Comparison of ENCODE assay signal across 1 cellular context in genomic region chr20:35146922-35147574, GRCh38.
A peak's percentile ranks its signal among the peaks of the same experiment; 100 is the strongest.
TF ChIP-seq lines count a peak whose summit lies in the region.

Gene EDEM2 (minus strand): TSS chr20:35147336. CDS start chr20:35147258, 78 bp downstream.

TF ChIP-seq in HepG2, 621 proteins besides CTCF, POLR2A, EP300 and RAD21 (continued from another document and continues in another):
- peak; percentile 96; the same call in 1 of the 2 replicates for TF ChIP-seq ARID2 (CRISPR knock-in tag; IDR thresholded peaks at IDR 0.05; ENCODE audit: borderline replicate concordance)
- peak; percentile 87 for TF ChIP-seq SMAD1 (CRISPR knock-in tag; IDR thresholded peaks at IDR 0.05; ENCODE audit: borderline replicate concordance, low read depth)
- peak; percentile 73; the same call in 1 of the 2 replicates for TF ChIP-seq WIZ (CRISPR knock-in tag; IDR thresholded peaks at IDR 0.05)
- TF ChIP-seq RXRB (CRISPR knock-in tag; IDR thresholded peaks at IDR 0.05; ENCODE audit: borderline replicate concordance) = peak; percentile 67; the same call in 1 of the 2 replicates
- TF ChIP-seq TBX3 (IDR thresholded peaks at IDR 0.05; ENCODE audit: borderline replicate concordance) = no peak
- peak; percentile 96 for TF ChIP-seq ZNF451 (CRISPR knock-in tag; IDR thresholded peaks at IDR 0.05)
- no peak for TF ChIP-seq SRSF4 (IDR thresholded peaks at IDR 0.05; ENCODE audit: low read depth, low read length, poor library complexity, severe bottlenecking)
- no peak for TF ChIP-seq ZNF674 (CRISPR knock-in tag; IDR thresholded peaks at IDR 0.05; ENCODE audit: low read depth)
- TF ChIP-seq ZNF788 (CRISPR knock-in tag; IDR thresholded peaks at IDR 0.05; ENCODE audit: borderline replicate concordance) = peak; percentile 95; the same call in 1 of the 2 replicates
- TF ChIP-seq ZNF747 (CRISPR knock-in tag; IDR thresholded peaks at IDR 0.05; ENCODE audit: borderline replicate concordance) = peak; percentile 90
- TF ChIP-seq DPF2 (CRISPR knock-in tag; IDR thresholded peaks at IDR 0.05; ENCODE audit: borderline replicate concordance, low read depth) = no peak
- peak; percentile 74; the same call in 1 of the 2 replicates for TF ChIP-seq KDM1A (CRISPR knock-in tag; IDR thresholded peaks at IDR 0.05)
- TF ChIP-seq ATF3 (CRISPR knock-in tag; IDR thresholded peaks at IDR 0.05) = peak; percentile 43; the same call in 1 of the 2 replicates
- TF ChIP-seq EED (CRISPR knock-in tag; IDR thresholded peaks at IDR 0.05) = peak; percentile 75
- peak; percentile 81 for TF ChIP-seq SPEN (CRISPR knock-in tag; IDR thresholded peaks at IDR 0.05; ENCODE audit: low read depth)
- TF ChIP-seq FOXK2 (IDR thresholded peaks at IDR 0.05) = peak; percentile 49; the same call in 1 of the 2 replicates
- TF ChIP-seq NR1H2 (CRISPR knock-in tag; IDR thresholded peaks at IDR 0.05; ENCODE audit: borderline replicate concordance, low read depth) = 0 out of 2 replicates have a peak, but pooled peaks have one; percentile 55
- TF ChIP-seq TFDP2 (CRISPR knock-in tag; IDR thresholded peaks at IDR 0.05) = peak; percentile 67; the same call in 1 of the 2 replicates
- TF ChIP-seq ZNF512B (CRISPR knock-in tag; IDR thresholded peaks at IDR 0.05; ENCODE audit: borderline replicate concordance) = no peak
- no peak for TF ChIP-seq NPAS2 (CRISPR knock-in tag; IDR thresholded peaks at IDR 0.05; ENCODE audit: borderline replicate concordance)
- no peak for TF ChIP-seq ZNF484 (CRISPR knock-in tag; IDR thresholded peaks at IDR 0.05; ENCODE audit: borderline replicate concordance, low read depth)
- TF ChIP-seq ZBTB14 (CRISPR knock-in tag; IDR thresholded peaks at IDR 0.05) = no peak; the same call in 1 of the 2 replicates
- no peak for TF ChIP-seq MLLT10 (CRISPR knock-in tag; IDR thresholded peaks at IDR 0.05)
- TF ChIP-seq AHDC1 (CRISPR knock-in tag; IDR thresholded peaks at IDR 0.05; ENCODE audit: borderline replicate concordance) = no peak
- TF ChIP-seq HMGA1 (CRISPR knock-in tag; conservative IDR thresholded peaks at IDR 0.05) = no peak
- peak; percentile 96; the same call in 1 of the 2 replicates for TF ChIP-seq ZNF225 (CRISPR knock-in tag; IDR thresholded peaks at IDR 0.05)
- no peak; a peak in 1 of 4 replicates for TF ChIP-seq NR2F1 (CRISPR knock-in tag; IDR thresholded peaks at IDR 0.05)
- peak; percentile 85; the same call in 1 of the 2 replicates for TF ChIP-seq TFDP1 (CRISPR knock-in tag; IDR thresholded peaks at IDR 0.05; ENCODE audit: borderline replicate concordance)
- TF ChIP-seq SMYD3 (CRISPR knock-in tag; IDR thresholded peaks at IDR 0.05) = peak; percentile 88; the same call in 1 of the 2 replicates
- TF ChIP-seq ZNF142 (CRISPR knock-in tag; IDR thresholded peaks at IDR 0.05) = peak; percentile 27; the same call in 1 of the 2 replicates
- peak; percentile 79 for TF ChIP-seq HNF4G (IDR thresholded peaks at IDR 0.05; ENCODE audit: borderline replicate concordance, low read depth, low read length)
- peak; percentile 74; the same call in 1 of the 2 replicates for TF ChIP-seq HNF4G (CRISPR knock-in tag; IDR thresholded peaks at IDR 0.05; ENCODE audit: borderline replicate concordance, low read depth)
- no peak for TF ChIP-seq ZNF660 (CRISPR knock-in tag; IDR thresholded peaks at IDR 0.05; ENCODE audit: borderline replicate concordance, low read depth)
- peak; percentile 89; the same call in 1 of the 2 replicates for TF ChIP-seq ZNF589 (CRISPR knock-in tag; conservative IDR thresholded peaks at IDR 0.05)
- TF ChIP-seq ZNF670 (CRISPR knock-in tag; IDR thresholded peaks at IDR 0.05; ENCODE audit: borderline replicate concordance) = peak; percentile 64; the same call in 1 of the 2 replicates
- no peak for TF ChIP-seq ZNF17 (CRISPR knock-in tag; IDR thresholded peaks at IDR 0.05)
- TF ChIP-seq NBN (conservative IDR thresholded peaks at IDR 0.05) = 0 out of 2 replicates have a peak, but pooled peaks have one; percentile 31
- peak; percentile 73 for TF ChIP-seq ZNF883 (CRISPR knock-in tag; IDR thresholded peaks at IDR 0.05; ENCODE audit: not compliant biosample characterization)
- TF ChIP-seq ZFP90 (CRISPR knock-in tag; IDR thresholded peaks at IDR 0.05; ENCODE audit: borderline replicate concordance) = peak; percentile 96
- TF ChIP-seq JUNB (CRISPR knock-in tag; IDR thresholded peaks at IDR 0.05; ENCODE audit: borderline replicate concordance) = no peak; the same call in 1 of the 2 replicates
- peak; percentile 97 for TF ChIP-seq IRF2 (CRISPR knock-in tag; IDR thresholded peaks at IDR 0.05)
